16 cellular contexts compared by ENCODE assay signal in the genomic region with DNA sequence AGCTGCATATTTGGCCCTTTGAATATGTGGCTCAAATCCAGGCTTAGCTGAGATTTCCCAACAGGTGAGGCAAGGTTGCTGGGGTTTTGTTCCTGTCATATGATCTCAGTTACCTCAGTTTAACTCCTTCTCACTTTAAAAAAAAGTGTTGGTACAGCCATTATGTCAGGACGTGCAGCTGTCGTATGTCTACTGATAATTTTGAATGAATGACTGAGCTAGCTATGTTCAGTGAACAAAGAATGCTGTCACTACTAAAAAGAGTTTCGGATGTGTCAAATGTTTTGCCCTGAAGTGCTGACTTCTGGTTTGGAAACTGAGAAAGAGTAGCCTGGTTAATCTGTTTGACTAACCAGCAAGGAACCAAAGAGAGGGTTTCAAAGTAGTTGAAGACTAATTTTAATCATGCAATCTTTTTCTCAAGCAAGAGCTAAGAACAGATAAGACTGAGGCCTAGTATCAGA.
A peak's percentile ranks its signal among the peaks of the same experiment; 100 is the strongest.
DNase-seq lines count a peak whose midpoint lies in the region; ATAC-seq and TF ChIP-seq lines count a peak whose summit lies in the region.
"Had no signal": no experiment of that assay in that cellular context is flagged by ENCODE, and none has a peak within 500 bp of the region (broad histone marks: within the 10 kb centered on the region; RNA-seq: fewer than 3 reads in every experiment).

No MANE protein-coding gene starts in this region.

- CTCF ChIA-PET in CD4-positive, alpha-beta memory T cell (lab: Charles Lee; ENCODE audit: partially characterized antibody): no interaction called here
- CTCF ChIA-PET in Calu3 (lab: Charles Lee): no interaction called here

- no peaks in the 10 kb centered on the region for H3K27me3 Mint-ChIP-seq in CD4-positive, alpha-beta memory T cell
- H3K27me3 Mint-ChIP-seq in Calu3 (ENCODE audit: unreplicated experiment): no peaks in the 10 kb centered on the region

- no peak overlapping the region for H3K9ac ChIP-seq in Karpas-422 (ENCODE audit: low read length)
- H3K9ac ChIP-seq: BLaER1 had no signal

- H3K27ac ChIP-seq in CD4-positive, alpha-beta memory T cell (ENCODE audit: low read depth, low read length): no peak overlapping the region
- no peak overlapping the region for H3K27ac ChIP-seq in Karpas-422 (ENCODE audit: low read length)
- H3K27ac ChIP-seq: BLaER1, brain microvascular endothelial cell, esophagus squamous epithelium, skin epidermis had no signal

- no TSS peak for BruUV-seq in Calu3 (replicated peaks; lab: Mats Ljungman, UMichigan)

- H3K4me1 Mint-ChIP-seq in CD4-positive, alpha-beta memory T cell: no peaks in the 10 kb centered on the region
- H3K4me1 Mint-ChIP-seq in Calu3 (ENCODE audit: low read depth, unreplicated experiment): peaks cover 38% of the 10 kb centered on the region
- H3K4me1 Mint-ChIP-seq: immature natural killer cell; naive thymus-derived CD8-positive, alpha-beta T cell had no signal

- H3K9me2 ChIP-seq in Karpas-422 (replicated peaks; ENCODE audit: insufficient read depth, low read length): no peaks in the 10 kb centered on the region

- intact Hi-C loops in CD4-positive, alpha-beta memory T cell (cut with micrococcal nuclease): no loop called here
- intact Hi-C loops in Calu3 (cut with micrococcal nuclease; ENCODE audit: unreplicated experiment): loop anchor here (5.0 to 10.0 kb wide), 3 partner anchors 128 to 265 kb away; no protein-coding TSS in a partner anchor

- H3K4me3 ChIP-seq in CD4-positive, alpha-beta memory T cell (ENCODE audit: low read length in 2 of 2): no peak overlapping the region
- no peak overlapping the region for H3K4me3 ChIP-seq in Karpas-422 (ENCODE audit: low read length)
- H3K4me3 ChIP-seq: BLaER1, esophagus squamous epithelium, skin epidermis had no signal

- H3K4me2 ChIP-seq in Karpas-422 (ENCODE audit: low read depth, low read length, poor library complexity, severe bottlenecking): no peak overlapping the region
- H3K4me2 ChIP-seq: BLaER1 had no signal

- DNase-seq in CD4-positive, alpha-beta memory T cell: no peak
- DNase-seq in Calu3 (no peak), Karpas-422 (no peak)
- no peak for DNase-seq in stimulated activated CD4-positive, alpha-beta T cell treated with anti-CD3 and anti-CD28 coated beads, Interleukin-4, amount 100 ng/mL, for 24 hours
- DNase-seq: brain microvascular endothelial cell; esophagus squamous epithelium; immature natural killer cell; naive thymus-derived CD8-positive, alpha-beta T cell; NCI-H1436 treated with DMSO at 0.1 percent for 48 hours; stimulated activated CD8-positive, alpha-beta memory T cell treated with anti-CD3 and anti-CD28 coated beads, Interleukin-4, amount 100 ng/mL, for 48 hours had no signal

- H2AFZ ChIP-seq in Karpas-422 (ENCODE audit: low read length): no peak overlapping the region

- POLR2A ChIA-PET in CD4-positive, alpha-beta memory T cell (lab: Charles Lee; ENCODE audit: partially characterized antibody): no interaction called here

- H3K79me2 ChIP-seq in Karpas-422 (ENCODE audit: low read length): no peaks in the 10 kb centered on the region

- no peak overlapping the region for H3K4me3 Mint-ChIP-seq in CD4-positive, alpha-beta memory T cell
- H3K4me3 Mint-ChIP-seq in Calu3 (ENCODE audit: low read depth, unreplicated experiment): no peak overlapping the region
- H3K4me3 Mint-ChIP-seq: immature natural killer cell; naive thymus-derived CD8-positive, alpha-beta T cell had no signal

- no peak for TF ChIP-seq CTCF in Calu3 (IDR thresholded peaks at IDR 0.05; ENCODE audit: unreplicated experiment)

- no peaks in the 10 kb centered on the region for H3K27me3 ChIP-seq in CD4-positive, alpha-beta memory T cell (ENCODE audit: insufficient read depth, low read length)
- no peaks in the 10 kb centered on the region for H3K27me3 ChIP-seq in Karpas-422 (ENCODE audit: low read length)
- H3K27me3 ChIP-seq: BLaER1, brain microvascular endothelial cell, esophagus squamous epithelium had no signal

- peak; percentile 87 for ATAC-seq in GM18505 (IDR thresholded peaks at IDR 0.05; ENCODE audit: unreplicated experiment)
- peak; percentile 95 for ATAC-seq in GM19438 (IDR thresholded peaks at IDR 0.05; ENCODE audit: low read depth, unreplicated experiment)
- peak; percentile 90 for ATAC-seq in HG02840 (IDR thresholded peaks at IDR 0.05; ENCODE audit: low FRiP score, unreplicated experiment)
- ATAC-seq in HG03521 (IDR thresholded peaks at IDR 0.05; ENCODE audit: unreplicated experiment): peak; percentile 94
- ATAC-seq: naive thymus-derived CD8-positive, alpha-beta T cell had no signal

- no peak for TF ChIP-seq POLR2A in GM18505 (IDR thresholded peaks at IDR 0.05; ENCODE audit: borderline replicate concordance, extremely low read depth, insufficient read depth, insufficient read length)

- peaks cover 0 to 9% (median 2%) of the 10 kb centered on the region in 8 donors for H3K9me3 Mint-ChIP-seq in CD4-positive, alpha-beta memory T cell
- H3K9me3 Mint-ChIP-seq in Calu3 (ENCODE audit: low read depth, unreplicated experiment): peaks cover 3% of the 10 kb centered on the region
- H3K9me3 Mint-ChIP-seq: immature natural killer cell had no signal

- no peaks in the 10 kb centered on the region for H4K20me1 ChIP-seq in Karpas-422 (ENCODE audit: insufficient read depth, low read depth, low read length)
- H4K20me1 ChIP-seq: BLaER1 had no signal

- no peaks in the 10 kb centered on the region for H3K36me3 ChIP-seq in CD4-positive, alpha-beta memory T cell (ENCODE audit: insufficient read depth, low read length)
- H3K36me3 ChIP-seq in Karpas-422 (ENCODE audit: insufficient read depth, low read length): no peaks in the 10 kb centered on the region
- H3K36me3 ChIP-seq: BLaER1, brain microvascular endothelial cell, esophagus squamous epithelium had no signal

- no peaks in the 10 kb centered on the region for H3K4me1 ChIP-seq in CD4-positive, alpha-beta memory T cell (ENCODE audit: insufficient read depth, low read length)
- H3K4me1 ChIP-seq in Karpas-422 (ENCODE audit: low read length): peaks cover 4% of the 10 kb centered on the region
- H3K4me1 ChIP-seq: BLaER1 had no signal

- H3K27ac Mint-ChIP-seq in CD4-positive, alpha-beta memory T cell: no peak overlapping the region
- H3K27ac Mint-ChIP-seq in Calu3 (ENCODE audit: unreplicated experiment): no peak overlapping the region
- H3K27ac Mint-ChIP-seq: immature natural killer cell; naive thymus-derived CD8-positive, alpha-beta T cell had no signal

- no peaks in the 10 kb centered on the region for H3K9me3 ChIP-seq in CD4-positive, alpha-beta memory T cell (ENCODE audit: control insufficient read depth in 1 of 2, low read length in 2 of 2)
- H3K9me3 ChIP-seq in Karpas-422 (ENCODE audit: low read length): no peaks in the 10 kb centered on the region
- H3K9me3 ChIP-seq: BLaER1, esophagus squamous epithelium had no signal

- no peaks in the 10 kb centered on the region for H3K36me3 Mint-ChIP-seq in CD4-positive, alpha-beta memory T cell
- H3K36me3 Mint-ChIP-seq in Calu3 (ENCODE audit: insufficient read depth, unreplicated experiment): no peaks in the 10 kb centered on the region
- H3K36me3 Mint-ChIP-seq: immature natural killer cell had no signal
